In the genomic region with DNA sequence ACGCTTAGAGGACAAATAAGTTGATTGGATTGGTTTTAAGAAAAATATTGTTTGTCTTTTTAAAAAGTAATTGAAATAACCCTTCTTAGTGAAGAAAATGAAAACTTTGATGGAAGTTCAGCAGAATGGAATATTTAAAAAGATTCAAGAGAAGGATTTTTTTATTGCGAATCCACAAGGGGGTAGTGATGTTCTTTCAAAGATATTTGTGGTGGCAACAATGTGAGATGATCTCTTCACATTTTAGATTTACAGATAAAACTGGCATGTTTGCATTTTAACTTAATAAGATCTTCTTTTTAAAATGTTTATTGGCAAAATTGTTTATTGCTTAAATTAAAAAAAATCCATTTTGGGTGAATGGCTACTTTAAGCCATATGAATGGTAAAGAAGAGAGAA, we compare ENCODE assay signal across 8 cellular contexts. TPM values are rescaled to one million over a fixed set of nuclear protein-coding genes. Genes with fewer than 3 reads are reported as not detected.
DNase-seq lines count a peak whose midpoint lies in the region; ATAC-seq and TF ChIP-seq lines count a peak whose summit lies in the region.

No MANE protein-coding gene starts in this region.

- intact Hi-C loops in body of pancreas (cut with DNase I), result loop anchor here (10.0 kb wide), 1 partner anchor 91 kb away; no protein-coding TSS in a partner anchor
- intact Hi-C loops in activated CD4-positive, alpha-beta memory T cell treated with anti-CD3 and anti-CD28 coated beads for 36 hours (cut with micrococcal nuclease), result loop anchor here (5.0 kb wide), 2 partner anchors 93 to 278 kb away; no protein-coding TSS in a partner anchor

- no peaks in the 10 kb centered on the region for H3K27me3 ChIP-seq in body of pancreas

- no peak overlapping the region for H3K27ac Mint-ChIP-seq in activated CD4-positive, alpha-beta memory T cell treated with anti-CD3 and anti-CD28 coated beads for 36 hours

- no peak overlapping the region for H3K4me3 ChIP-seq in body of pancreas

- ATAC-seq in body of pancreas (no peak), GM21360 (IDR thresholded peaks at IDR 0.05; ENCODE audit: unreplicated experiment) (no peak), HG03139 (IDR thresholded peaks at IDR 0.05; ENCODE audit: unreplicated experiment) (no peak), GM18858 (IDR thresholded peaks at IDR 0.05; ENCODE audit: unreplicated experiment) (no peak)

- H3K27ac ChIP-seq in body of pancreas, result no peak overlapping the region

- no peaks in the 10 kb centered on the region for H3K9me3 Mint-ChIP-seq in activated CD4-positive, alpha-beta memory T cell treated with anti-CD3 and anti-CD28 coated beads for 36 hours

- CTCF ChIA-PET in activated CD4-positive, alpha-beta memory T cell treated with anti-CD3 and anti-CD28 coated beads for 36 hours (lab: Charles Lee), result interaction anchor here (1.7 to 1.9 kb wide), 2 partner anchors 96 to 276 kb away, joined by 9 to 17 read pairs; no protein-coding TSS in a partner anchor

- H3K36me3 ChIP-seq in body of pancreas (replicated peaks in 1 of 2; ENCODE audit: insufficient read depth in 1 of 2, low read depth in 2 of 2), result no peaks in the 10 kb centered on the region

- H3K4me3 Mint-ChIP-seq in activated CD4-positive, alpha-beta memory T cell treated with anti-CD3 and anti-CD28 coated beads for 36 hours, result no peak overlapping the region

- H3K27me3 Mint-ChIP-seq in activated CD4-positive, alpha-beta memory T cell treated with anti-CD3 and anti-CD28 coated beads for 36 hours, result no peaks in the 10 kb centered on the region

- peaks cover 20% of the 10 kb centered on the region for H3K4me1 ChIP-seq in body of pancreas

- H3K36me3 Mint-ChIP-seq in activated CD4-positive, alpha-beta memory T cell treated with anti-CD3 and anti-CD28 coated beads for 36 hours, result peaks cover 4% of the 10 kb centered on the region

- peaks cover 29% of the 10 kb centered on the region for H3K4me1 Mint-ChIP-seq in activated CD4-positive, alpha-beta memory T cell treated with anti-CD3 and anti-CD28 coated beads for 36 hours (ENCODE audit: low read depth)

- 57 to 64% methylated on average over 2 of the region's 2 CpGs for WGBS in body of pancreas, 2 donors

- no peaks in the 10 kb centered on the region for H3K9me3 ChIP-seq in body of pancreas

- POLR2A ChIA-PET in activated CD4-positive, alpha-beta memory T cell treated with anti-CD3 and anti-CD28 coated beads for 36 hours (lab: Charles Lee), result no interaction called here

- TF ChIP-seq CTCF in body of pancreas (IDR thresholded peaks at IDR 0.05), result peak in 6 of 7 experiments; percentile 8 to 51 (median 42)

- DNase-seq in DMS79 (lab: John Stamatoyannopoulos, UW) (peak; percentile 31), NCI-H1417 (lab: John Stamatoyannopoulos, UW) (peak in 2 of 3 experiments; percentile 24 to 72), body of pancreas (no peak), medulla oblongata (ENCODE audit: extremely low spot score) (peak; percentile 64)
- no peak for DNase-seq in activated CD4-positive, alpha-beta memory T cell treated with anti-CD3 and anti-CD28 coated beads for 36 hours

- TF ChIP-seq POLR2A in body of pancreas (IDR thresholded peaks at IDR 0.05), result no peak

RNA-seq across cellular contexts. Expression of a gene that starts 8.9 kb away (rescaled TPM):
- total RNA-seq in body of pancreas, result 10 to 100 TPM; 36.3 to 59.7 TPM
- total RNA-seq in activated CD4-positive, alpha-beta memory T cell treated with anti-CD3 and anti-CD28 coated beads for 36 hours, result 10 to 100 TPM; 64.7 to 68.9 TPM

Comparison
In these comparisons a context has a peak if more than half of its experiments do, and no peak if none do; other contexts are left out.
1. DNase-seq: peak in DMS79 (single experiment), NCI-H1417 (2 of 3) and medulla oblongata (single experiment); none in body of pancreas (0 of 4) and activated CD4-positive, alpha-beta memory T cell treated with anti-CD3 and anti-CD28 coated beads for 36 hours (single experiment).